ENCODE assay signal across 7 cellular contexts in the genomic region with DNA sequence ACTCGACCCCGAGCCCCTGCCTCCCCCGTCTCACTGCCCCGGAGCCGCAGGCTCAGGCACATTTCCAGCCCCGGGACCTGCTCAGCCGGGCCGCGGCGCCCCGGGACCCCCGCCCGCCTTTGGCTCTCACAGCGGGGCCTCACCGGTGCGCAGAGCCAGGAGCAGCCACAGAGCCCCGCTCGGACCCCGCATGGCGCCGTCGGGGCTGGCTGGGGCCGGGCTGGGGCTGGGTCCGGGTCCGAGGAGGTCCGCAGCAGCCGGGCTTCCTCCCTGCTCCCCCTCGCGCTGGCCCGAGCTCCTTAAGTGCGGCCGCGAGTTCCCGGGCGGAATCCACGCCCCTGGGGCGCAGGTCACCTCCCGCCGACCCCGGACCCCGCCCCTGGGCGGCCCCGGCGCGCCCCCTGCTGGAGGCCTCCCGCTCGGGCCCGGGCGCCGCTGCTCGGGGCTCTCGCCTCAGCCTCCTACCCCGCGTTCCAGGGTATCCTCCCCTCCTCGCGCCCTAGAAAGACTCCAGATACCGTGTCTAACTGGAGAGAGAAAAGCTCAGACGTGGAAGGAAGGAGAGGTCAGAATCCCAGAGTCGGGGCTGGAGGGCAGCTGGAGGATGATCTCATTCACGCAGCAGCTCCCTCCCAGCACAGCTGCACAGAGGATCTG. TPM values are rescaled to one million over a fixed set of nuclear protein-coding genes. Genes with fewer than 3 reads are reported as not detected.
DNase-seq lines count a peak whose midpoint lies in the region; ATAC-seq and TF ChIP-seq lines count a peak whose summit lies in the region.

Gene MELTF (minus strand): TSS at position 307 of the 657 bp plus-strand sequence. CDS start 115 bp downstream, at position 192.

- H3K4me1 ChIP-seq in colonic mucosa = peaks cover 10% of the 10 kb centered on the region
- peaks cover 20% of the 10 kb centered on the region for H3K4me1 ChIP-seq in lower lobe of right lung

- H3K36me3 ChIP-seq in colonic mucosa (no peaks in the 10 kb centered on the region), lower lobe of right lung (no peaks in the 10 kb centered on the region)

- in situ Hi-C loops in GM13977 (cut with MboI; ENCODE audit: low pct_unique_long_range_greater_than_20kb, low sequenced_read_pairs, unreplicated experiment) = no loop called here

- H3K4me3 ChIP-seq in colonic mucosa (peak within 1 kb of the TSS; percentile 65), lower lobe of right lung (peak within 1 kb of the TSS; percentile 59)

- peak; percentile 83 for TF ChIP-seq CTCF in GM13977 (IDR thresholded peaks at IDR 0.05; ENCODE audit: extremely low read depth, insufficient read depth, missing control alignments)
- peak; percentile 84 for TF ChIP-seq CTCF in colonic mucosa (IDR thresholded peaks at IDR 0.05)
- peak; percentile 84 for TF ChIP-seq CTCF in lower lobe of right lung (IDR thresholded peaks at IDR 0.05)

- peak; percentile 98 for DNase-seq in GM13977 (ENCODE audit: low spot score)
- DNase-seq in NCI-H1105 treated with DMSO at 0.1 percent for 48 hours (lab: John Stamatoyannopoulos, UW) = peak; percentile 67
- peak; percentile 73 for DNase-seq in colonic mucosa
- peak; percentile 82 for DNase-seq in lower lobe of right lung
- peak; percentile 30 for DNase-seq in stimulated activated CD8-positive, alpha-beta memory T cell treated with anti-CD3 and anti-CD28 coated beads, Interleukin-15, amount 100 ng/mL, for 1 hour (ENCODE audit: low read depth)

- ATAC-seq in HG02610 (IDR thresholded peaks at IDR 0.05; ENCODE audit: unreplicated experiment) (peak; percentile 78), lower lobe of right lung (peak; percentile 88 to 93)
- peak; percentile 87 to 91 for ATAC-seq in activated CD4-positive, CD25-positive, alpha-beta regulatory T cell treated with anti-CD3 and anti-CD28 coated beads, Interleukin-2, amount 50 U/mL, for 24 hours

- H3K9ac ChIP-seq in colonic mucosa (ENCODE audit: low read depth in 2 of 2, low read length in 2 of 2) = peak within 1 kb of the TSS; percentile 26 to 70

- no peaks in the 10 kb centered on the region for H3K9me3 ChIP-seq in colonic mucosa
- H3K9me3 ChIP-seq in lower lobe of right lung = no peaks in the 10 kb centered on the region

- H3K27ac ChIP-seq in colonic mucosa (no peak within 1 kb of the TSS), lower lobe of right lung (no peak within 1 kb of the TSS)

- H3K27me3 ChIP-seq in colonic mucosa (no peaks in the 10 kb centered on the region), lower lobe of right lung (ENCODE audit: low read depth) (peaks cover 10% of the 10 kb centered on the region)

- intact Hi-C loops in colonic mucosa (cut with DNase I) (no loop called here), lower lobe of right lung (cut with DNase I) (no loop called here)

RNA-seq across cellular contexts. Expression of gene MELTF, which starts in this region (rescaled TPM):
- 10 to 100 TPM; 15.7 to 31.2 TPM for total RNA-seq in colonic mucosa
- 5.2 TPM for total RNA-seq in lower lobe of right lung

Comparison
In these comparisons a context has a peak if more than half of its experiments do, and no peak if none do; other contexts are left out.
1. DNase-seq: peak in every context shown above with its lines; median percentile 98 in GM13977; 82 in lower lobe of right lung; 73 in colonic mucosa; 67 in NCI-H1105 treated with DMSO at 0.1 percent for 48 hours; 30 in stimulated activated CD8-positive, alpha-beta memory T cell treated with anti-CD3 and anti-CD28 coated beads, Interleukin-15, amount 100 ng/mL, for 1 hour.